Comparison of ENCODE assay signal across 25 cellular contexts in genomic region chr2:66730429-66730828, GRCh38.
A peak's percentile ranks its signal among the peaks of the same experiment; 100 is the strongest.
DNase-seq lines count a peak whose midpoint lies in the region; ATAC-seq and TF ChIP-seq lines count a peak whose summit lies in the region.
"Had no signal": no experiment of that assay in that cellular context is flagged by ENCODE, and none has a peak within 500 bp of the region (broad histone marks: within the 10 kb centered on the region; RNA-seq: fewer than 3 reads in every experiment).

No MANE protein-coding gene starts in this region.

- no peaks in the 10 kb centered on the region for H3K36me3 Mint-ChIP-seq in nephron (ENCODE audit: low read depth)
- no peaks in the 10 kb centered on the region for H3K36me3 Mint-ChIP-seq in osteocyte (ENCODE audit: unreplicated experiment)
- H3K36me3 Mint-ChIP-seq: CD14-positive monocyte; CD8-positive, alpha-beta memory T cell had no signal

- H3K27me3 ChIP-seq in stomach smooth muscle (ENCODE audit: control insufficient read depth in 1 of 2, insufficient read depth in 2 of 2, low read length in 2 of 2), result no peaks in the 10 kb centered on the region
- H3K27me3 ChIP-seq: BE2C; BLaER1 treated with 17β-estradiol and CSF1 and Interleukin-3, amounts not matched to agents 10 nM and 100 nM had no signal

- ATAC-seq in HG02571 (IDR thresholded peaks at IDR 0.05; ENCODE audit: unreplicated experiment), result no peak
- ATAC-seq: A549, GM12878 had no signal

- H3K4me1 ChIP-seq in stomach smooth muscle (ENCODE audit: control insufficient read depth, insufficient read depth, low read length), result peaks cover 9% of the 10 kb centered on the region
- H3K4me1 ChIP-seq: A549, BE2C had no signal

- H3K27me3 Mint-ChIP-seq in nephron (ENCODE audit: low read depth), result peaks cover 4% of the 10 kb centered on the region
- no peaks in the 10 kb centered on the region for H3K27me3 Mint-ChIP-seq in osteocyte (ENCODE audit: unreplicated experiment)
- H3K27me3 Mint-ChIP-seq: CD4-positive, alpha-beta T cell; CD8-positive, alpha-beta memory T cell had no signal

- H3K4me3 ChIP-seq in stomach smooth muscle (ENCODE audit: low read length in 2 of 2), result no peak overlapping the region
- H3K4me3 ChIP-seq: A549; BLaER1 treated with 17β-estradiol and CSF1 and Interleukin-3, amounts not matched to agents 10 nM and 100 nM; GM12878; GM23248 had no signal

- no peaks in the 10 kb centered on the region for H3K9me3 Mint-ChIP-seq in nephron
- no peaks in the 10 kb centered on the region for H3K9me3 Mint-ChIP-seq in osteocyte (ENCODE audit: unreplicated experiment)
- H3K9me3 Mint-ChIP-seq: CD4-positive, alpha-beta T cell had no signal

- no peak overlapping the region for H3K9ac ChIP-seq in stomach smooth muscle (ENCODE audit: low read length in 2 of 2)
- H3K9ac ChIP-seq: BLaER1 treated with 17β-estradiol and CSF1 and Interleukin-3, amounts not matched to agents 10 nM and 100 nM; GM23248 had no signal

- no peaks in the 10 kb centered on the region for H3K36me3 ChIP-seq in stomach smooth muscle (ENCODE audit: control insufficient read depth in 2 of 2, insufficient read depth in 2 of 2, low read length in 2 of 2)
- H3K36me3 ChIP-seq: BE2C; BLaER1 treated with 17β-estradiol and CSF1 and Interleukin-3, amounts not matched to agents 10 nM and 100 nM had no signal

- peak in 2 of 3 experiments; percentile 27 to 71 for DNase-seq in NCI-H1417 (lab: John Stamatoyannopoulos, UW)
- DNase-seq in NCI-H1417 treated with DMSO at 0.1 percent for 48 hours (lab: John Stamatoyannopoulos, UW), result no peak
- peak; percentile 72 for DNase-seq in left kidney (ENCODE audit: low read depth, low spot score)
- DNase-seq in T-helper 1 cell, result no peak
- DNase-seq in osteocyte (ENCODE audit: extremely low spot score, unreplicated experiment), result no peak
- DNase-seq: 8988T; ACHN; AML-193; BE2C; CD4-positive, alpha-beta T cell; CD8-positive, alpha-beta memory T cell; DMS 273 treated with DMSO at 0.1 percent for 48 hours; DMS79; EL; GDM1; GM23248; H7; HCEC 1CT had no signal

- peaks cover 45% of the 10 kb centered on the region for H3K4me1 Mint-ChIP-seq in nephron
- no peaks in the 10 kb centered on the region for H3K4me1 Mint-ChIP-seq in osteocyte (ENCODE audit: unreplicated experiment)
- H3K4me1 Mint-ChIP-seq: CD14-positive monocyte; CD8-positive, alpha-beta memory T cell had no signal

- H3K4me3 Mint-ChIP-seq in nephron (no peak overlapping the region), osteocyte (ENCODE audit: unreplicated experiment) (no peak overlapping the region)
- H3K4me3 Mint-ChIP-seq: CD14-positive monocyte; CD4-positive, alpha-beta T cell; CD8-positive, alpha-beta memory T cell had no signal

- no peaks in the 10 kb centered on the region for H3K9me3 ChIP-seq in stomach smooth muscle (ENCODE audit: control insufficient read depth in 2 of 2, low read length in 2 of 2)
- H3K9me3 ChIP-seq: A549; BE2C; BLaER1 treated with 17β-estradiol and CSF1 and Interleukin-3, amounts not matched to agents 10 nM and 100 nM had no signal

- H3K27ac ChIP-seq in stomach smooth muscle (ENCODE audit: low read length), result peak overlapping the region; percentile 2
- H3K27ac ChIP-seq: A549; BLaER1 treated with 17β-estradiol and CSF1 and Interleukin-3, amounts not matched to agents 10 nM and 100 nM; GM23248 had no signal

- H3K27ac Mint-ChIP-seq in nephron (peak overlapping the region; percentile 70 to 83 (median 77)), osteocyte (ENCODE audit: unreplicated experiment) (no peak overlapping the region)
- H3K27ac Mint-ChIP-seq: CD14-positive monocyte; CD4-positive, alpha-beta T cell; CD8-positive, alpha-beta memory T cell had no signal

- TF ChIP-seq CTCF in nephron (IDR thresholded peaks at IDR 0.05; ENCODE audit: unreplicated experiment in 3 of 3) (no peak), osteocyte (IDR thresholded peaks at IDR 0.05) (no peak)

Comparison
In these comparisons a context has a peak if more than half of its experiments do, and no peak if none do; other contexts are left out.
1. DNase-seq: peak in NCI-H1417 (2 of 3) and left kidney (single experiment); none in NCI-H1417 treated with DMSO at 0.1 percent for 48 hours (single experiment), T-helper 1 cell (0 of 5) and osteocyte (single experiment).